20 cellular contexts compared by ENCODE assay signal in the genomic region with DNA sequence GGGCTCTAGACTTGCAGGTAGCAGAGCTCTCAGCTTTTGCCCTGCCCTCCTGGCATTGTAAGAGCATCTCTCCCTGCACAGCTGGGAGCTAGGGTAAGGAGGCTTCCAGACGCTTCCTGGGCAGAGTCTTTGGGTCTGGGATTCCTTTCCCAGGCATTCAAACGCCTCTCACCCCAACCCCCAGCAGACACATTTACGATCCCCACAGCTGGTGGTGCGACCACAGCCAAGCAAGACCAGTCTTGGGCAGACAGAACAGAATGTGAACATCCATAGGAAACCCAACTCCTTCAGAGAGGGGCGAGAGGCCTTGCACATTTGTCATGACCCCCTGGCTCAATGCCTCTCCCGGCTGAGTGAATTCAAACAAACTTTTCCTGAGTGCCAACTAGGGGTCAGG.
"Had no signal": no experiment of that assay in that cellular context is flagged by ENCODE, and none has a peak within 500 bp of the region (broad histone marks: within the 10 kb centered on the region; RNA-seq: fewer than 3 reads in every experiment).

No MANE protein-coding gene starts in this region.

- H3K27me3 ChIP-seq: adrenal gland, body of pancreas had no signal

- H3K27ac ChIP-seq: body of pancreas had no signal

- ATAC-seq: activated CD8-positive, alpha-beta T cell treated with anti-CD3 and anti-CD28 coated beads, Interleukin-2, amount 10 ng/mL, durations not matched to agents 7 days and 5 days; body of pancreas; WTC11 had no signal

- DNase-seq: activated CD4-positive, alpha-beta T cell treated with anti-CD3 and anti-CD28 coated beads for 48 hours; activated CD4-positive, alpha-beta T cell treated with anti-CD3 and anti-CD28 coated beads, Interleukin-2, amount 50 U/mL, for 4 hours; activated CD4-positive, CD25-positive, alpha-beta regulatory T cell treated with anti-CD3 and anti-CD28 coated beads, Interleukin-2, amount 50 U/mL, for 72 hours; activated CD8-positive, alpha-beta memory T cell treated with anti-CD3 and anti-CD28 coated beads, Interleukin-2, amount 50 U/mL, for 48 hours; activated CD8-positive, alpha-beta T cell treated with anti-CD3 and anti-CD28 coated beads, Interleukin-2, amount 10 ng/mL, durations not matched to agents 7 days and 5 days; activated naive CD4-positive, alpha-beta T cell treated with anti-CD3 and anti-CD28 coated beads, Interleukin-2, amount 50 U/mL, for 16 hours; activated naive CD8-positive, alpha-beta T cell treated with anti-CD3 and anti-CD28 coated beads, Interleukin-2, amount 10 ng/mL, durations not matched to agents 7 days and 5 days; activated T-cell treated with anti-CD3 and anti-CD28 coated beads, Interleukin-2, amount 50 U/mL, for 1 hour; adrenal gland; aorta; body of pancreas; KG1; NCI-H1048; NCI-H1417 treated with DMSO at 0.1 percent for 48 hours; NCI-H1694; NCI-H2029; NCI-H345; NCI-H510A; SHP77 treated with DMSO at 0.1 percent for 48 hours had no signal

- H3K36me3 ChIP-seq: adrenal gland had no signal

- H3K4me3 ChIP-seq: adrenal gland, body of pancreas had no signal

- H3K9me3 ChIP-seq: adrenal gland, body of pancreas had no signal

- H3K4me1 ChIP-seq: adrenal gland, body of pancreas had no signal
